In the genomic region with DNA sequence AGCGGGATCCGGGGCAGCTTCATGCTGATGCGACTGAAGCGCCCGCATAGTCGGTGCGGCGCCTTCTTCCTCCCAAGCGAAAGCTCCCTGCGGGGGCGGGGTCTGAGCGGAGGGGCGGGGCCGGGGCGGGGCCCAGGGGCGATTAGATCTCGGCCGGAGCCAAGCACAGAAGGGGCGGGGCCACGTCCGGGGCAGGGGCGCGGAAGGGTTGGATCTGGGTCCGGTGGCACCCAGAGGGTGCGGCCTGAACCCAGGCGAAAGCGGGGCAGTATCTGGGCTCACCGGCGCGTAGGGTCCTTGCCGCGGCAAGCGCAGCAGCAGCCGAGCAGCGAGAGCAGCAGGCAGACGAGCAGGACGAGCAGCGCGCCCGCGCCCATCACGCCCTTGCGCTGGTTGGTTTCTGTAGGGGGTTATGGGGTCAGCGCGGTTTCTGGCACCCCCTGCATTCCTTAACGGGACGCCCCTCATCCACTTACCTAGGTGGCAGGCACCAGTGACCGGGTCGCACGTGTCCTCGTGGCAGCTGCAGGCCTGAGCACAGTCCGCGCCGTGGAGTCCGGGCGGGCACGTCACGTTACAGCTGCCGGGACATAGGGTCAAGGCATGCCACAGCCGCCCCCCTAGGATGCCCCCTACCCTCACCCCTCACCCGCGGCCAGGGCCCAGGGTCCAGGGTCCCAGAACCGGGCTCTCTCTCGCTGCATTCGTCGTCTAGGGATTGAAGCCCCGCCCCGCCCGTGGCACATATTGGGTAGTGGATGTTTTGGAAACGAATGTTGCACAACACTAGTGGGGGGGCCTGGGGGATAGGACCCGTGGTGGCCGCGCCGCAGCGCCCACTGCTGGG, we compare ENCODE assay signal across 1 cellular context.
TF ChIP-seq lines count a peak whose summit lies in the region.

No MANE protein-coding gene starts in this region.

TF ChIP-seq in HepG2, 621 proteins besides CTCF, POLR2A, EP300 and RAD21:
- no peak for TF ChIP-seq ZNF121 (CRISPR knock-in tag; IDR thresholded peaks at IDR 0.05)
- no peak for TF ChIP-seq ZNF607 (CRISPR knock-in tag; IDR thresholded peaks at IDR 0.05; ENCODE audit: borderline replicate concordance)
- TF ChIP-seq ZNF883 (CRISPR knock-in tag; IDR thresholded peaks at IDR 0.05; ENCODE audit: not compliant biosample characterization): no peak
- no peak for TF ChIP-seq AGO1 (IDR thresholded peaks at IDR 0.05; ENCODE audit: low read depth, low read length, poor library complexity, severe bottlenecking)
- 0 out of 2 replicates have a peak, but pooled peaks have one; percentile 7 for TF ChIP-seq HNRNPL (IDR thresholded peaks at IDR 0.05; ENCODE audit: low read depth, low read length)
